ENCODE assay signal across 8 cellular contexts in genomic region chr12:68807576-68808387, GRCh38. TPM values are rescaled to one million over a fixed set of nuclear protein-coding genes. Genes with fewer than 3 reads are reported as not detected.
DNase-seq lines count a peak whose midpoint lies in the region; ATAC-seq and TF ChIP-seq lines count a peak whose summit lies in the region.

TSS of gene MDM2 (plus strand) at chr12:68808177. CDS start at chr12:68808478, 301 bp downstream.

- H3K27ac Mint-ChIP-seq in T-cell (peak within 1 kb of the TSS; percentile 98 to 99), progenitor cell of endocrine pancreas (peak within 1 kb of the TSS; percentile 100)

- H3K36me3 Mint-ChIP-seq in T-cell, result peaks cover 15% of the 10 kb centered on the region
- H3K36me3 Mint-ChIP-seq in progenitor cell of endocrine pancreas (ENCODE audit: insufficient read depth), result peaks cover 8% of the 10 kb centered on the region

- no peaks in the 10 kb centered on the region for H3K27me3 ChIP-seq in heart left ventricle
- no peaks in the 10 kb centered on the region for H3K27me3 ChIP-seq in upper lobe of right lung

- H3K9me3 Mint-ChIP-seq in T-cell (no peaks in the 10 kb centered on the region), progenitor cell of endocrine pancreas (ENCODE audit: low read depth) (no peaks in the 10 kb centered on the region)

- intact Hi-C loops in heart left ventricle (cut with DNase I) (loop anchor here in 9 of 10 donors (1.0 to 10.0 kb wide), 6 partner anchors 60 to 473 kb away; partner anchors contain the start of genes SLC35E3 (in 8 of the 9) and MDM1 (in 1 of the 9)), upper lobe of right lung (cut with DNase I) (no loop called here)

- CTCF ChIA-PET in T-cell (lab: Charles Lee), result interaction anchor here (0.6 to 3.3 kb wide), 18 partner anchors 9 to 1539 kb away, joined by 3 to 25 read pairs (median 4); partner anchors contain the start of genes CAND1 (in 1 of the 2), NUP107 (in 1 of the 2) and SLC35E3 (in 1 of the 2)

- H3K4me1 Mint-ChIP-seq in T-cell (peaks cover 26 to 39% (median 34%) of the 10 kb centered on the region in 3 donors), progenitor cell of endocrine pancreas (ENCODE audit: low read depth) (peaks cover 35% of the 10 kb centered on the region)

- H3K9me3 ChIP-seq in heart left ventricle (peaks cover 0 to 5% (median 0%) of the 10 kb centered on the region in 12 donors), upper lobe of right lung (no peaks in the 10 kb centered on the region)

- H3K4me3 Mint-ChIP-seq in T-cell (peak within 1 kb of the TSS; percentile 91 to 97 (median 95)), progenitor cell of endocrine pancreas (ENCODE audit: low read depth) (peak within 1 kb of the TSS; percentile 96)

- H3K4me3 ChIP-seq in heart left ventricle, result peak within 1 kb of the TSS; percentile 71 to 98 (median 87)
- H3K4me3 ChIP-seq in upper lobe of right lung, result peak within 1 kb of the TSS; percentile 96

- H3K27me3 Mint-ChIP-seq in T-cell (no peaks in the 10 kb centered on the region), progenitor cell of endocrine pancreas (no peaks in the 10 kb centered on the region)

- DNase-seq in NCI-H146 (lab: John Stamatoyannopoulos, UW) (peak; percentile 96), T-cell (peak; percentile 93 to 99 (median 97)), heart left ventricle (peak; percentile 94 to 99 (median 96)), progenitor cell of endocrine pancreas (ENCODE audit: low spot score, unreplicated experiment) (peak; percentile 94), upper lobe of right lung (peak; percentile 99)

- H3K27ac ChIP-seq in adipose tissue (ENCODE audit: low read depth, low read length) (peak within 1 kb of the TSS; percentile 79), heart left ventricle (peak within 1 kb of the TSS; percentile 92 to 100 (median 96)), upper lobe of right lung (peak within 1 kb of the TSS; percentile 98)

- whole genome bisulfite sequencing in adipose tissue, 3 donors, result 0 to 1% (median 0%) methylated on average over 67 to 72 of the region's 72 CpGs
- WGBS in heart left ventricle, 4 donors, result 0 to 1% (median 0%) methylated on average over 44 to 72 of the region's 72 CpGs

- ATAC-seq in HG02884 (IDR thresholded peaks at IDR 0.05; ENCODE audit: unreplicated experiment) (peak; percentile 66), T-cell (replicated peaks in 1 of 4) (peak; percentile 90 to 95 (median 93)), heart left ventricle (peak; percentile 96 to 97 (median 96)), upper lobe of right lung (peak; percentile 96)

- POLR2A ChIA-PET in T-cell (lab: Charles Lee), result interaction anchor here (0.6 to 1.7 kb wide), 8 partner anchors 20 to 1521 kb away, joined by 3 to 11 read pairs (median 4); partner anchors contain the start of gene SLC35E3 (in 1 of the 2)

- TF ChIP-seq POLR2A in GM15510 (IDR thresholded peaks at IDR 0.05; ENCODE audit: borderline replicate concordance, extremely low read depth, insufficient read length) (peak; percentile 90), heart left ventricle (IDR thresholded peaks at IDR 0.05) (peak in 1 of 2 donors; percentile 74)

- H3K4me1 ChIP-seq in heart left ventricle, result peaks cover 0 to 47% (median 13%) of the 10 kb centered on the region in 12 donors
- peaks cover 26% of the 10 kb centered on the region for H3K4me1 ChIP-seq in upper lobe of right lung

- peaks cover 0 to 40% (median 30%) of the 10 kb centered on the region in 9 donors for H3K36me3 ChIP-seq in heart left ventricle
- H3K36me3 ChIP-seq in upper lobe of right lung, result peaks cover 36% of the 10 kb centered on the region

- TF ChIP-seq CTCF in heart left ventricle (IDR thresholded peaks at IDR 0.05) (peak; percentile 76 to 97 (median 86)), progenitor cell of endocrine pancreas (IDR thresholded peaks at IDR 0.05; ENCODE audit: unreplicated experiment) (peak; percentile 73), upper lobe of right lung (IDR thresholded peaks at IDR 0.05) (peak; percentile 84)

RNA-seq across cellular contexts. Expression of gene MDM2, which starts in this region (rescaled TPM):
- total RNA-seq in T-cell, result 10 to 100 TPM; 75.3 to 96.6 (median 84.4) TPM
- 10 to 100 TPM in 2 of 3 donors, 1 to 10 TPM in 1; 9.2 to 19.6 (median 10.7) TPM for polyA plus RNA-seq in adipose tissue
- total RNA-seq in heart left ventricle, result 10 to 100 TPM; 41.0 to 78.8 (median 50.9) TPM
- 10 to 100 TPM; 16.2 to 46.9 TPM for polyA plus RNA-seq in heart left ventricle
- total RNA-seq in progenitor cell of endocrine pancreas, result 153 and 159 TPM in 2 replicates
- total RNA-seq in upper lobe of right lung, result 198 TPM

Comparison
In these comparisons a context has a peak if more than half of its experiments do, and no peak if none do; other contexts are left out.
1. Peak in every context shown above with its lines: DNase-seq, ATAC-seq, H3K4me3 ChIP-seq and H3K27ac ChIP-seq.